In genomic region chr13:98549728-98550317, GRCh38 we compare ENCODE assay signal across 10 cellular contexts. TPM values are rescaled to one million over a fixed set of nuclear protein-coding genes. Genes with fewer than 3 reads are reported as not detected.
A peak's percentile ranks its signal among the peaks of the same experiment; 100 is the strongest.
DNase-seq lines count a peak whose midpoint lies in the region; ATAC-seq, FAIRE-seq and TF ChIP-seq lines count a peak whose summit lies in the region.
"Had no signal": no experiment of that assay in that cellular context is flagged by ENCODE, and none has a peak within 500 bp of the region (broad histone marks: within the 10 kb centered on the region; RNA-seq: fewer than 3 reads in every experiment).

No MANE protein-coding gene starts in this region.

- H3K36me3 Mint-ChIP-seq in activated naive CD4-positive, alpha-beta T cell treated with anti-CD3 and anti-CD28 coated beads for 36 hours (ENCODE audit: low read depth): peaks cover 24% of the 10 kb centered on the region
- H3K36me3 Mint-ChIP-seq in activated naive CD8-positive, alpha-beta T cell treated with anti-CD3 and anti-CD28 coated beads for 36 hours: peaks cover 49% of the 10 kb centered on the region
- H3K36me3 Mint-ChIP-seq in stimulated activated naive CD8-positive, alpha-beta T cell treated with anti-CD3 and anti-CD28 coated beads, Interleukin-15, Interleukin-2, amounts not matched to agents 100 ng/mL and 50 ng/mL, for 24 hours (ENCODE audit: low read depth): peaks cover 57% of the 10 kb centered on the region

- intact Hi-C loops in activated naive CD4-positive, alpha-beta T cell treated with anti-CD3 and anti-CD28 coated beads for 36 hours (cut with micrococcal nuclease): loop anchor here (1.0 to 2.0 kb wide), 3 partner anchors 9 to 24 kb away; no protein-coding TSS in a partner anchor
- intact Hi-C loops in kidney (cut with DNase I): no loop called here

- H3K27ac Mint-ChIP-seq in activated naive CD4-positive, alpha-beta T cell treated with anti-CD3 and anti-CD28 coated beads for 36 hours: peak overlapping the region; percentile 59
- peak overlapping the region; percentile 75 for H3K27ac Mint-ChIP-seq in activated naive CD8-positive, alpha-beta T cell treated with anti-CD3 and anti-CD28 coated beads for 36 hours
- peak overlapping the region; percentile 83 for H3K27ac Mint-ChIP-seq in stimulated activated naive CD8-positive, alpha-beta T cell treated with anti-CD3 and anti-CD28 coated beads, Interleukin-15, Interleukin-2, amounts not matched to agents 100 ng/mL and 50 ng/mL, for 24 hours

- CTCF ChIA-PET in activated naive CD4-positive, alpha-beta T cell treated with anti-CD3 and anti-CD28 coated beads for 36 hours (lab: Charles Lee): interaction anchor here (0.8 to 1.8 kb wide), 5 partner anchors 7 to 14 kb away, joined by 3 to 7 read pairs (median 4); no protein-coding TSS in a partner anchor

- H3K4me1 ChIP-seq in kidney (ENCODE audit: control insufficient read depth in 1 of 2, insufficient read depth in 1 of 2, low read depth in 1 of 2, low read length in 2 of 2): peaks cover 0 to 4% of the 10 kb centered on the region in 2 donors

- DNase-seq in activated naive CD4-positive, alpha-beta T cell treated with anti-CD3 and anti-CD28 coated beads for 36 hours: no peak
- DNase-seq in activated naive CD4-positive, alpha-beta T cell (lab: John Stamatoyannopoulos, UW): no peak
- DNase-seq in activated naive CD8-positive, alpha-beta T cell treated with anti-CD3 and anti-CD28 coated beads for 36 hours: no peak
- no peak for DNase-seq in kidney
- no peak for DNase-seq in RPMI8226
- DNase-seq in amniotic stem cell (lab: John Stamatoyannopoulos, UW): no peak
- DNase-seq: left cardiac atrium; stimulated activated CD4-positive, alpha-beta T cell treated with anti-CD3 and anti-CD28 coated beads, Interleukin-4, amount 100 ng/mL, for 4 hours had no signal

- TF ChIP-seq CTCF in kidney (IDR thresholded peaks at IDR 0.05; ENCODE audit: borderline replicate concordance, extremely low read depth, insufficient read depth): no peak

- H3K9me3 ChIP-seq in kidney (ENCODE audit: control insufficient read depth in 1 of 2, low read length in 2 of 2): no peaks in the 10 kb centered on the region

- no peak for FAIRE-seq in kidney (lab: Jason Lieb, UNC)

- no peaks in the 10 kb centered on the region for H3K27me3 Mint-ChIP-seq in activated naive CD4-positive, alpha-beta T cell treated with anti-CD3 and anti-CD28 coated beads for 36 hours (ENCODE audit: low read depth)
- no peaks in the 10 kb centered on the region for H3K27me3 Mint-ChIP-seq in activated naive CD8-positive, alpha-beta T cell treated with anti-CD3 and anti-CD28 coated beads for 36 hours
- no peaks in the 10 kb centered on the region for H3K27me3 Mint-ChIP-seq in stimulated activated naive CD8-positive, alpha-beta T cell treated with anti-CD3 and anti-CD28 coated beads, Interleukin-15, Interleukin-2, amounts not matched to agents 100 ng/mL and 50 ng/mL, for 24 hours

- H3K27ac ChIP-seq in kidney (ENCODE audit: low read depth in 2 of 2, low read length in 2 of 2): no peak overlapping the region

- no peak overlapping the region for H3K4me3 Mint-ChIP-seq in activated naive CD4-positive, alpha-beta T cell treated with anti-CD3 and anti-CD28 coated beads for 36 hours
- H3K4me3 Mint-ChIP-seq in activated naive CD8-positive, alpha-beta T cell treated with anti-CD3 and anti-CD28 coated beads for 36 hours: no peak overlapping the region
- no peak overlapping the region for H3K4me3 Mint-ChIP-seq in stimulated activated naive CD8-positive, alpha-beta T cell treated with anti-CD3 and anti-CD28 coated beads, Interleukin-15, Interleukin-2, amounts not matched to agents 100 ng/mL and 50 ng/mL, for 24 hours

- peaks cover 80% of the 10 kb centered on the region for H3K4me1 Mint-ChIP-seq in activated naive CD4-positive, alpha-beta T cell treated with anti-CD3 and anti-CD28 coated beads for 36 hours (ENCODE audit: low read depth)
- peaks cover 67% of the 10 kb centered on the region for H3K4me1 Mint-ChIP-seq in activated naive CD8-positive, alpha-beta T cell treated with anti-CD3 and anti-CD28 coated beads for 36 hours
- H3K4me1 Mint-ChIP-seq in stimulated activated naive CD8-positive, alpha-beta T cell treated with anti-CD3 and anti-CD28 coated beads, Interleukin-15, Interleukin-2, amounts not matched to agents 100 ng/mL and 50 ng/mL, for 24 hours (ENCODE audit: low read depth): peaks cover 85% of the 10 kb centered on the region

- H3K4me3 ChIP-seq in kidney (ENCODE audit: low read length in 2 of 2): no peak overlapping the region

- H3K36me3 ChIP-seq in kidney (ENCODE audit: control insufficient read depth in 1 of 2, insufficient read depth in 2 of 2, low read length in 2 of 2): peaks cover 0 to 3% of the 10 kb centered on the region in 2 donors

- H3K9me3 Mint-ChIP-seq in activated naive CD4-positive, alpha-beta T cell treated with anti-CD3 and anti-CD28 coated beads for 36 hours: no peaks in the 10 kb centered on the region
- H3K9me3 Mint-ChIP-seq in activated naive CD8-positive, alpha-beta T cell treated with anti-CD3 and anti-CD28 coated beads for 36 hours: peaks cover 4% of the 10 kb centered on the region
- no peaks in the 10 kb centered on the region for H3K9me3 Mint-ChIP-seq in stimulated activated naive CD8-positive, alpha-beta T cell treated with anti-CD3 and anti-CD28 coated beads, Interleukin-15, Interleukin-2, amounts not matched to agents 100 ng/mL and 50 ng/mL, for 24 hours

- peak; percentile 53 for ATAC-seq in HG03045 (IDR thresholded peaks at IDR 0.05; ENCODE audit: unreplicated experiment)

- H3K9ac ChIP-seq in kidney (ENCODE audit: low read length in 2 of 2): no peak overlapping the region

RNA-seq across cellular contexts. Expression of gene STK24, which starts 27.1 kb away (rescaled TPM):
- total RNA-seq in activated naive CD4-positive, alpha-beta T cell treated with anti-CD3 and anti-CD28 coated beads for 36 hours: 10 to 100 TPM; 95.5 to 96.7 TPM
- total RNA-seq in activated naive CD8-positive, alpha-beta T cell treated with anti-CD3 and anti-CD28 coated beads for 36 hours: 100 to 1,000 TPM; 129 TPM
- 122 TPM for total RNA-seq in kidney
- 56.7 TPM for polyA plus RNA-seq in kidney (ENCODE audit: insufficient read depth, low read depth, low replicate concordance)
